1 cellular context compared by ENCODE assay signal in the genomic region with DNA sequence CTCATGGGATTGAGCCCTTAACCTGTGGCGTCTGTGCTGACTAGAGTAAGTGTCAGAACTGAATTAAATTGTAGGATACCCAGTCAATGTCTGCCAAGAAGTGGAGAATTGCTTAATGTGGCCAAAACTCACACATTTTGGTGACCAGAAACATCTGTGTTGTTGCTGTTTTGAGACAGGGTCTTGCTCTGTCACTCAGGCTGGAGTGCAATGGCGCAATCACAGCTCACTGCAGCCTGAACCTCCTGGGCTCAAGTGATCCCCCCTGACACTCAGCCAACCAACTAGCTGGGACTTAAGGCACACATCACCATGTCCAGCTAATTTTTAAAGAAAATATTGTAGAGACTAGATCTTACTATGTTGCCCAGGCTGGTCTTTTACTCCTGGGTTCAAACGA.
TF ChIP-seq lines count a peak whose summit lies in the region.

No MANE protein-coding gene starts in this region.

TF ChIP-seq in IMR-90, 13 proteins besides CTCF, POLR2A, EP300 and RAD21:
- TF ChIP-seq ELK1 (IDR thresholded peaks at IDR 0.05; ENCODE audit: borderline replicate concordance, low read depth, low read length): no peak
- TF ChIP-seq BHLHE40 (IDR thresholded peaks at IDR 0.05; ENCODE audit: low read depth, low read length): no peak
- TF ChIP-seq FOS (IDR thresholded peaks at IDR 0.05; ENCODE audit: low read depth, low read length): no peak
- no peak for TF ChIP-seq MAZ (IDR thresholded peaks at IDR 0.05; ENCODE audit: borderline replicate concordance, low read depth, low read length)
- peak; percentile 46; the same call in 1 of the 2 replicates for TF ChIP-seq CEBPB (IDR thresholded peaks at IDR 0.05; ENCODE audit: low read depth, low read length)
- no peak for TF ChIP-seq RFX5 (IDR thresholded peaks at IDR 0.05; ENCODE audit: low read depth, low read length)
- TF ChIP-seq, protein P1, sequence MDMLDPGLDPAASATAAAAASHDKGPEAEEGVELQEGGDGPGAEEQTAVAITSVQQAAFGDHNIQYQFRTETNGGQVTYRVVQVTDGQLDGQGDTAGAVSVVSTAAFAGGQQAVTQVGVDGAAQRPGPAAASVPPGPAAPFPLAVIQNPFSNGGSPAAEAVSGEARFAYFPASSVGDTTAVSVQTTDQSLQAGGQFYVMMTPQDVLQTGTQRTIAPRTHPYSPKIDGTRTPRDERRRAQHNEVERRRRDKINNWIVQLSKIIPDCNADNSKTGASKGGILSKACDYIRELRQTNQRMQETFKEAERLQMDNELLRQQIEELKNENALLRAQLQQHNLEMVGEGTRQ (IDR thresholded peaks at IDR 0.05; ENCODE audit: low read depth, low read length): no peak
